1 cellular context compared by ENCODE assay signal in genomic region chr2:241736111-241736510, GRCh38.
TF ChIP-seq lines count a peak whose summit lies in the region.

No MANE protein-coding gene starts in this region.

TF ChIP-seq in neural cell, 6 proteins besides CTCF, POLR2A, EP300 and RAD21 (continued from another document):
- TF ChIP-seq REST (IDR thresholded peaks at IDR 0.05; ENCODE audit: borderline replicate concordance), result no peak
- TF ChIP-seq MXI1 (conservative IDR thresholded peaks at IDR 0.05; ENCODE audit: poor library complexity, severe bottlenecking), result no peak
